Comparison of ENCODE assay signal across 1 cellular context in genomic region chr5:133397986-133398645, GRCh38.
TF ChIP-seq lines count a peak whose summit lies in the region.

No MANE protein-coding gene starts in this region.

TF ChIP-seq in H1, 55 proteins besides CTCF, POLR2A, EP300 and RAD21:
- TF ChIP-seq, protein P1, sequence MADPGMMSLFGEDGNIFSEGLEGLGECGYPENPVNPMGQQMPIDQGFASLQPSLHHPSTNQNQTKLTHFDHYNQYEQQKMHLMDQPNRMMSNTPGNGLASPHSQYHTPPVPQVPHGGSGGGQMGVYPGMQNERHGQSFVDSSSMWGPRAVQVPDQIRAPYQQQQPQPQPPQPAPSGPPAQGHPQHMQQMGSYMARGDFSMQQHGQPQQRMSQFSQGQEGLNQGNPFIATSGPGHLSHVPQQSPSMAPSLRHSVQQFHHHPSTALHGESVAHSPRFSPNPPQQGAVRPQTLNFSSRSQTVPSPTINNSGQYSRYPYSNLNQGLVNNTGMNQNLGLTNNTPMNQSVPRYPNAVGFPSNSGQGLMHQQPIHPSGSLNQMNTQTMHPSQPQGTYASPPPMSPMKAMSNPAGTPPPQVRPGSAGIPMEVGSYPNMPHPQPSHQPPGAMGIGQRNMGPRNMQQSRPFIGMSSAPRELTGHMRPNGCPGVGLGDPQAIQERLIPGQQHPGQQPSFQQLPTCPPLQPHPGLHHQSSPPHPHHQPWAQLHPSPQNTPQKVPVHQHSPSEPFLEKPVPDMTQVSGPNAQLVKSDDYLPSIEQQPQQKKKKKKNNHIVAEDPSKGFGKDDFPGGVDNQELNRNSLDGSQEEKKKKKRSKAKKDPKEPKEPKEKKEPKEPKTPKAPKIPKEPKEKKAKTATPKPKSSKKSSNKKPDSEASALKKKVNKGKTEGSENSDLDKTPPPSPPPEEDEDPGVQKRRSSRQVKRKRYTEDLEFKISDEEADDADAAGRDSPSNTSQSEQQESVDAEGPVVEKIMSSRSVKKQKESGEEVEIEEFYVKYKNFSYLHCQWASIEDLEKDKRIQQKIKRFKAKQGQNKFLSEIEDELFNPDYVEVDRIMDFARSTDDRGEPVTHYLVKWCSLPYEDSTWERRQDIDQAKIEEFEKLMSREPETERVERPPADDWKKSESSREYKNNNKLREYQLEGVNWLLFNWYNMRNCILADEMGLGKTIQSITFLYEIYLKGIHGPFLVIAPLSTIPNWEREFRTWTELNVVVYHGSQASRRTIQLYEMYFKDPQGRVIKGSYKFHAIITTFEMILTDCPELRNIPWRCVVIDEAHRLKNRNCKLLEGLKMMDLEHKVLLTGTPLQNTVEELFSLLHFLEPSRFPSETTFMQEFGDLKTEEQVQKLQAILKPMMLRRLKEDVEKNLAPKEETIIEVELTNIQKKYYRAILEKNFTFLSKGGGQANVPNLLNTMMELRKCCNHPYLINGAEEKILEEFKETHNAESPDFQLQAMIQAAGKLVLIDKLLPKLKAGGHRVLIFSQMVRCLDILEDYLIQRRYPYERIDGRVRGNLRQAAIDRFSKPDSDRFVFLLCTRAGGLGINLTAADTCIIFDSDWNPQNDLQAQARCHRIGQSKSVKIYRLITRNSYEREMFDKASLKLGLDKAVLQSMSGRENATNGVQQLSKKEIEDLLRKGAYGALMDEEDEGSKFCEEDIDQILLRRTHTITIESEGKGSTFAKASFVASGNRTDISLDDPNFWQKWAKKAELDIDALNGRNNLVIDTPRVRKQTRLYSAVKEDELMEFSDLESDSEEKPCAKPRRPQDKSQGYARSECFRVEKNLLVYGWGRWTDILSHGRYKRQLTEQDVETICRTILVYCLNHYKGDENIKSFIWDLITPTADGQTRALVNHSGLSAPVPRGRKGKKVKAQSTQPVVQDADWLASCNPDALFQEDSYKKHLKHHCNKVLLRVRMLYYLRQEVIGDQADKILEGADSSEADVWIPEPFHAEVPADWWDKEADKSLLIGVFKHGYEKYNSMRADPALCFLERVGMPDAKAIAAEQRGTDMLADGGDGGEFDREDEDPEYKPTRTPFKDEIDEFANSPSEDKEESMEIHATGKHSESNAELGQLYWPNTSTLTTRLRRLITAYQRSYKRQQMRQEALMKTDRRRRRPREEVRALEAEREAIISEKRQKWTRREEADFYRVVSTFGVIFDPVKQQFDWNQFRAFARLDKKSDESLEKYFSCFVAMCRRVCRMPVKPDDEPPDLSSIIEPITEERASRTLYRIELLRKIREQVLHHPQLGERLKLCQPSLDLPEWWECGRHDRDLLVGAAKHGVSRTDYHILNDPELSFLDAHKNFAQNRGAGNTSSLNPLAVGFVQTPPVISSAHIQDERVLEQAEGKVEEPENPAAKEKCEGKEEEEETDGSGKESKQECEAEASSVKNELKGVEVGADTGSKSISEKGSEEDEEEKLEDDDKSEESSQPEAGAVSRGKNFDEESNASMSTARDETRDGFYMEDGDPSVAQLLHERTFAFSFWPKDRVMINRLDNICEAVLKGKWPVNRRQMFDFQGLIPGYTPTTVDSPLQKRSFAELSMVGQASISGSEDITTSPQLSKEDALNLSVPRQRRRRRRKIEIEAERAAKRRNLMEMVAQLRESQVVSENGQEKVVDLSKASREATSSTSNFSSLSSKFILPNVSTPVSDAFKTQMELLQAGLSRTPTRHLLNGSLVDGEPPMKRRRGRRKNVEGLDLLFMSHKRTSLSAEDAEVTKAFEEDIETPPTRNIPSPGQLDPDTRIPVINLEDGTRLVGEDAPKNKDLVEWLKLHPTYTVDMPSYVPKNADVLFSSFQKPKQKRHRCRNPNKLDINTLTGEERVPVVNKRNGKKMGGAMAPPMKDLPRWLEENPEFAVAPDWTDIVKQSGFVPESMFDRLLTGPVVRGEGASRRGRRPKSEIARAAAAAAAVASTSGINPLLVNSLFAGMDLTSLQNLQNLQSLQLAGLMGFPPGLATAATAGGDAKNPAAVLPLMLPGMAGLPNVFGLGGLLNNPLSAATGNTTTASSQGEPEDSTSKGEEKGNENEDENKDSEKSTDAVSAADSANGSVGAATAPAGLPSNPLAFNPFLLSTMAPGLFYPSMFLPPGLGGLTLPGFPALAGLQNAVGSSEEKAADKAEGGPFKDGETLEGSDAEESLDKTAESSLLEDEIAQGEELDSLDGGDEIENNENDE (IDR thresholded peaks at IDR 0.05; ENCODE audit: insufficient replicate concordance, low read length): no peak
- TF ChIP-seq TAF7 (optimal IDR thresholded peaks at IDR 0.05; ENCODE audit: borderline replicate concordance, low read depth, low read length) (no peak), HDAC2 (IDR thresholded peaks at IDR 0.05; ENCODE audit: borderline replicate concordance in 1 of 2, low read depth in 2 of 2, low read length in 2 of 2) (no peak), ATF2 (IDR thresholded peaks at IDR 0.05; ENCODE audit: low read length) (no peak), USF2 (IDR thresholded peaks at IDR 0.05; ENCODE audit: low read length) (no peak), KDM1A (IDR thresholded peaks at IDR 0.05; ENCODE audit: borderline replicate concordance, low read length) (no peak), CBX8 (IDR thresholded peaks at IDR 0.05; ENCODE audit: borderline replicate concordance, low read depth, low read length) (no peak), SIX5 (IDR thresholded peaks at IDR 0.05; ENCODE audit: low read depth, low read length) (no peak), RBBP5 (IDR thresholded peaks at IDR 0.05; ENCODE audit: borderline replicate concordance, low read depth, low read length) (no peak), PHF8 (conservative IDR thresholded peaks at IDR 0.05; ENCODE audit: low read depth, low read length) (no peak), JUND (IDR thresholded peaks at IDR 0.05; ENCODE audit: low read length) (no peak), TAF1 (IDR thresholded peaks at IDR 0.05; ENCODE audit: low read depth, low read length) (no peak)
- TF ChIP-seq, protein P2, sequence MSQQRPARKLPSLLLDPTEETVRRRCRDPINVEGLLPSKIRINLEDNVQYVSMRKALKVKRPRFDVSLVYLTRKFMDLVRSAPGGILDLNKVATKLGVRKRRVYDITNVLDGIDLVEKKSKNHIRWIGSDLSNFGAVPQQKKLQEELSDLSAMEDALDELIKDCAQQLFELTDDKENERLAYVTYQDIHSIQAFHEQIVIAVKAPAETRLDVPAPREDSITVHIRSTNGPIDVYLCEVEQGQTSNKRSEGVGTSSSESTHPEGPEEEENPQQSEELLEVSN (IDR thresholded peaks at IDR 0.05): no peak
TF ChIP-seq in H1: peak in this region for 0.
